ENCODE assay signal across 24 cellular contexts in genomic region chr1:76938304-76938703, GRCh38.
"Had no signal": no experiment of that assay in that cellular context is flagged by ENCODE, and none has a peak within 500 bp of the region (broad histone marks: within the 10 kb centered on the region; RNA-seq: fewer than 3 reads in every experiment).

No MANE protein-coding gene starts in this region.

- H3K27ac ChIP-seq: Peyer's patch, RWPE1 had no signal

- H3K4me1 ChIP-seq: Peyer's patch had no signal

- H3K36me3 ChIP-seq: adrenal gland, Peyer's patch, SJCRH30 had no signal

- H3K9me3 Mint-ChIP-seq: activated CD8-positive, alpha-beta T cell treated with anti-CD3 and anti-CD28 coated beads for 36 hours; activated T-cell treated with anti-CD3 and anti-CD28 coated beads, Interleukin-2, amount 50 U/mL, for 72 hours; activated T-helper 2 cell treated with anti-CD3 and anti-CD28 coated beads, Interferon-gamma antibody, Interleukin-2, Interleukin-4, amounts not matched to agents 10 μg/mL and 5 μg/mL and 100 μg/mL, durations not matched to agents 14 hours and 24 hours and 36 hours had no signal

- H3K36me3 Mint-ChIP-seq: activated naive CD8-positive, alpha-beta T cell treated with anti-CD3 and anti-CD28 coated beads, Interleukin-2, amount 10 ng/mL, durations not matched to agents 7 days and 5 days had no signal

- DNase-seq: activated CD4-positive, alpha-beta T cell treated with anti-CD3 and anti-CD28 coated beads for 4 hours; activated CD8-positive, alpha-beta memory T cell treated with anti-CD3 and anti-CD28 coated beads, Interleukin-2, amount 50 U/mL, for 4 hours; activated CD8-positive, alpha-beta T cell treated with anti-CD3 and anti-CD28 coated beads for 36 hours; activated gamma-delta T cell treated with Interleukin-2 at 50 U/mL for 16 hours; activated naive CD4-positive, alpha-beta T cell treated with anti-CD3 and anti-CD28 coated beads, Interleukin-2, amount 50 U/mL, for 16 hours; activated naive CD8-positive, alpha-beta T cell treated with anti-CD3 and anti-CD28 coated beads, Interleukin-2, amount 10 ng/mL, durations not matched to agents 7 days and 5 days; activated T-cell treated with anti-CD3 and anti-CD28 coated beads, Interleukin-2, amount 50 U/mL, for 72 hours; anterior cingulate cortex; KG1; NCI-H1105 treated with DMSO at 0.1 percent for 48 hours; NCI-H1436 treated with DMSO at 0.1 percent for 48 hours; NCI-H187; NCI-H2081 treated with DMSO at 0.1 percent for 48 hours; NCI-H446; NCI-H524; Peyer's patch; Right ventricle myocardium superior; SK-N-SH; T-helper 1 cell had no signal

- H3K9ac ChIP-seq: SK-N-SH had no signal

- H3K27me3 ChIP-seq: adrenal gland, Peyer's patch, SJCRH30 had no signal

- H3K27ac Mint-ChIP-seq: activated CD8-positive, alpha-beta T cell treated with anti-CD3 and anti-CD28 coated beads for 36 hours; activated naive CD8-positive, alpha-beta T cell treated with anti-CD3 and anti-CD28 coated beads, Interleukin-2, amount 10 ng/mL, durations not matched to agents 7 days and 5 days; activated T-cell treated with anti-CD3 and anti-CD28 coated beads, Interleukin-2, amount 50 U/mL, for 72 hours; activated T-helper 2 cell treated with anti-CD3 and anti-CD28 coated beads, Interferon-gamma antibody, Interleukin-2, Interleukin-4, amounts not matched to agents 10 μg/mL and 5 μg/mL and 100 μg/mL, durations not matched to agents 14 hours and 24 hours and 36 hours had no signal

- ATAC-seq: activated CD4-positive, CD25-positive, alpha-beta regulatory T cell treated with anti-CD3 and anti-CD28 coated beads, Interleukin-2, amount 50 U/mL, for 24 hours; activated CD8-positive, alpha-beta T cell treated with anti-CD3 and anti-CD28 coated beads for 36 hours; activated T-cell treated with anti-CD3 and anti-CD28 coated beads, Interleukin-2, amount 50 U/mL, for 72 hours had no signal

- H3K4me3 Mint-ChIP-seq: activated CD8-positive, alpha-beta T cell treated with anti-CD3 and anti-CD28 coated beads for 36 hours; activated naive CD8-positive, alpha-beta T cell treated with anti-CD3 and anti-CD28 coated beads, Interleukin-2, amount 10 ng/mL, durations not matched to agents 7 days and 5 days; activated T-cell treated with anti-CD3 and anti-CD28 coated beads, Interleukin-2, amount 50 U/mL, for 72 hours had no signal

- H3K9me3 ChIP-seq: adrenal gland, Peyer's patch, SJCRH30, SK-N-SH had no signal

- H3K4me3 ChIP-seq: Peyer's patch had no signal
